8 cellular contexts compared by ENCODE assay signal in the genomic region with DNA sequence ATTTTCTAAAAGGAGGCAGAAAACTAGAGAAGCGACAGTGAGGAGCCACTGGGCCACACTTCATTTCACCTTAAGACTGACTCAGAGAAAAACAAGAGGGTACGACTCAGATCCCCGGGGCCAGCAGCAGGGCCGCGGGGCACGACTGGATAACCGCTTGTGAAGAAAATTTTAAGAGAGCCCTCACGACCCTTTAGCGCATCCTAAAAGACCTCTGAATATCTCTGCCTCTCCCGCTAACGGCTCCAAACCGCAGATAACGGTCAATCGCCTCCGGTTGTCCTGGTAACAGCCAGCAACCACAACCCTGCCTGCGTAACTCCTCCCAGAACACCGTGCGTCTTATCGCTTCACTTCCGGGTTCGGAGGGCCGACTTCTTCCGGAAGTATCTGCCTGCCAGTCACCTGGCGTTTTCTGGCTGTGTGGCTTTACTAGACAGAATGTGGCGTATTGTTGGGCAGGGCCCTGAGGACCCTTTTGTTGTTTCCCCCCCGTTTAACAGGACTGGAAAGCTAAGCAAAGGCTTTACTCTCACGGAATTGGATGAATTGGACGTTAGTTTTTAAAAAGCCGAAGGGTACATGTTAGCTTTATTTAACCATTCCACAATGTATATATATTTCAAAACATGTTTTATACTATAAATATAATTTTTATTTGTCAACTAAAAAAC.
DNase-seq lines count a peak whose midpoint lies in the region; FAIRE-seq and TF ChIP-seq lines count a peak whose summit lies in the region.

No MANE protein-coding gene starts in this region.

- H3K27me3 ChIP-seq in MM.1S (replicated peaks; ENCODE audit: insufficient read depth, low read length) (no peaks in the 10 kb centered on the region), neuron (ENCODE audit: insufficient read depth, low read length) (no peaks in the 10 kb centered on the region)

- peak overlapping the region; percentile 67 for H3K4me2 ChIP-seq in MM.1S (ENCODE audit: low read depth, low read length)

- no peaks in the 10 kb centered on the region for H4K20me1 ChIP-seq in MM.1S (ENCODE audit: insufficient read depth, low read length)

- peak overlapping the region; percentile 74; the same call in 1 of the 2 replicates for H3K27ac ChIP-seq in MM.1S (ENCODE audit: low read length)

- H3K4me1 ChIP-seq in MM.1S (ENCODE audit: low read length), result peaks cover 25% of the 10 kb centered on the region
- peaks cover 12% of the 10 kb centered on the region for H3K4me1 ChIP-seq in neuron (ENCODE audit: insufficient read depth, low read length)

- no peaks in the 10 kb centered on the region for H3K36me3 ChIP-seq in MM.1S (replicated peaks; ENCODE audit: insufficient read depth, low read length)
- no peaks in the 10 kb centered on the region for H3K36me3 ChIP-seq in neuron (ENCODE audit: insufficient read depth, low read length)

- H3K9ac ChIP-seq in MM.1S (ENCODE audit: low read length), result peak overlapping the region; percentile 89

- peak; percentile 97 for FAIRE-seq in G401.6 (lab: Jason Lieb, UNC)

- H3K4me3 ChIP-seq in MM.1S (ENCODE audit: low read length) (peak overlapping the region; percentile 82), neuron (ENCODE audit: low read length) (peak overlapping the region; percentile 71)

- no peaks in the 10 kb centered on the region for H3K9me2 ChIP-seq in MM.1S (replicated peaks; ENCODE audit: insufficient read depth, low read length)

- TF ChIP-seq CTCF in MM.1S (IDR thresholded peaks at IDR 0.05; ENCODE audit: low read length), result no peak

- peaks cover 23% of the 10 kb centered on the region for H3F3A ChIP-seq in MM.1S (ENCODE audit: insufficient read depth, low read length)

- H2AFZ ChIP-seq in MM.1S (ENCODE audit: low read length) (peak overlapping the region; percentile 88), neuron (ENCODE audit: low read depth, low read length) (peak overlapping the region; percentile 39)

- DNase-seq in HCEC 1CT (peak; percentile 94), MM.1S (peak; percentile 98), SHP77 treated with DMSO at 0.1 percent for 48 hours (lab: John Stamatoyannopoulos, UW) (peak; percentile 92), activated gamma-delta T cell treated with Interleukin-2 at 50 U/mL for 16 hours (peak; percentile 90), foreskin melanocyte (peak; percentile 85), stromal cell of bone marrow (ENCODE audit: low read depth) (peak; percentile 91)

- peaks cover 9% of the 10 kb centered on the region; the same call in 1 of the 2 replicates for H3K79me2 ChIP-seq in MM.1S (ENCODE audit: low read length)

- H3K9me3 ChIP-seq in MM.1S (replicated peaks; ENCODE audit: insufficient read depth, low read length) (no peaks in the 10 kb centered on the region), neuron (ENCODE audit: low read length) (no peaks in the 10 kb centered on the region)

Comparison
In these comparisons a context has a peak if more than half of its experiments do, and no peak if none do; other contexts are left out.
1. Peak in every context shown above with its lines: DNase-seq, H3K4me3 ChIP-seq and H3K27ac ChIP-seq.